Comparison of ENCODE assay signal across 18 cellular contexts in the genomic region with DNA sequence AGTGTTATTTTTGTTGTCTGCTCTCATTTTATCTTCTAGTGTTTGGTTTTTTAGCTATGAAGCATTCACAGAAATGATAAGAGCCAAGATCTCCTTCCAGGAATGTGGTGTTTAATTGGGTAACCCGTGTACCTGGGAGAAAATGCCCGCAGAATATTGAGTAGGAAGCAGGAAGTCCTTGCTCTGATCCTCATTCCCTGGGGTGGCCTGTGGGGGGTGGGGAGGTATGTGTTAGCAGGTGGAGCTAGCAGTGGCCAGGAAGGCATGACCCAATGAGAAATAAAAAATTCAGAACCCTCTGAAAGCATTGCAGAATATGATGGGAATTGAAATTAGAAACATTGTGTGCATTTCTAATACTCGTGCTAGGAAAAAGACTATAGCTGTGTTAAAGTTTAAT.
A peak's percentile ranks its signal among the peaks of the same experiment; 100 is the strongest.
DNase-seq lines count a peak whose midpoint lies in the region; ATAC-seq and TF ChIP-seq lines count a peak whose summit lies in the region.
"Had no signal": no experiment of that assay in that cellular context is flagged by ENCODE, and none has a peak within 500 bp of the region (broad histone marks: within the 10 kb centered on the region; RNA-seq: fewer than 3 reads in every experiment).

No MANE protein-coding gene starts in this region.

- intact Hi-C loops in left lung (cut with DNase I) (no loop called here), MCF 10A (cut with micrococcal nuclease) (no loop called here)

- no peaks in the 10 kb centered on the region for H3K9me2 ChIP-seq in GM23338 (ENCODE audit: insufficient read depth)

- no peak overlapping the region for H3K27ac Mint-ChIP-seq in GM23338
- H3K27ac Mint-ChIP-seq in WTC11 = no peak overlapping the region
- H3K27ac Mint-ChIP-seq in MCF 10A (ENCODE audit: low read depth, unreplicated experiment) = no peak overlapping the region
- H3K27ac Mint-ChIP-seq: HFFc6 had no signal

- H2AFZ ChIP-seq in GM23338 = no peak overlapping the region

- H3K36me3 Mint-ChIP-seq in GM23338 (ENCODE audit: low read depth) = no peaks in the 10 kb centered on the region
- H3K36me3 Mint-ChIP-seq in WTC11 = no peaks in the 10 kb centered on the region
- no peaks in the 10 kb centered on the region for H3K36me3 Mint-ChIP-seq in MCF 10A (ENCODE audit: insufficient read depth, unreplicated experiment)

- ATAC-seq in GM23338 (peak; percentile 50; the same call in 2 of the 3 replicates), WTC11 (peak; percentile 38), left lung (peak; percentile 90)
- ATAC-seq: HCT116 had no signal

- H3K27ac ChIP-seq in GM23338 (ENCODE audit: low read depth) = no peak overlapping the region
- H3K27ac ChIP-seq in left lung = no peak overlapping the region
- H3K27ac ChIP-seq: HL-60 had no signal

- H3K79me2 ChIP-seq in GM23338 (replicated peaks; ENCODE audit: insufficient read depth) = no peaks in the 10 kb centered on the region

- H3K27me3 Mint-ChIP-seq in GM23338 (ENCODE audit: insufficient read depth, low read depth, poor library complexity) (peaks cover 11% of the 10 kb centered on the region), WTC11 (ENCODE audit: low read depth) (no peaks in the 10 kb centered on the region), MCF 10A (ENCODE audit: insufficient read depth, unreplicated experiment) (no peaks in the 10 kb centered on the region)
- H3K27me3 Mint-ChIP-seq: CD4-positive, alpha-beta memory T cell had no signal

- TF ChIP-seq CTCF in GM23338 (conservative IDR thresholded peaks at IDR 0.05; ENCODE audit: low read depth in 2 of 2) (no peak), WTC11 (IDR thresholded peaks at IDR 0.05) (no peak), left lung (IDR thresholded peaks at IDR 0.05) (no peak), MCF 10A (IDR thresholded peaks at IDR 0.05; ENCODE audit: unreplicated experiment) (no peak)

- no peaks in the 10 kb centered on the region for H3K36me3 ChIP-seq in GM23338 (ENCODE audit: insufficient read depth)
- no peaks in the 10 kb centered on the region for H3K36me3 ChIP-seq in left lung
- H3K36me3 ChIP-seq: BE2C had no signal

- no peaks in the 10 kb centered on the region for H3F3A ChIP-seq in GM23338 (replicated peaks; ENCODE audit: low read depth)

- no peaks in the 10 kb centered on the region; the same call in 2 of the 3 replicates for H3K9me3 Mint-ChIP-seq in GM23338
- no peaks in the 10 kb centered on the region for H3K9me3 Mint-ChIP-seq in WTC11
- H3K9me3 Mint-ChIP-seq in MCF 10A (ENCODE audit: unreplicated experiment) = no peaks in the 10 kb centered on the region
- H3K9me3 Mint-ChIP-seq: CD4-positive, alpha-beta memory T cell; HFFc6 had no signal

- POLR2A ChIA-PET in WTC11 (lab: Charles Lee) = interaction anchor here (1.3 kb wide), 1 partner anchor 24 kb away, joined by 3 read pairs; no protein-coding TSS in a partner anchor
- POLR2A ChIA-PET in MCF 10A (lab: Yijun Ruan, JAX) = no interaction called here

- no TSS peak for BruUV-seq in MCF 10A (replicated peaks; lab: Mats Ljungman, UMichigan)

- H3K4me1 ChIP-seq in GM23338 (ENCODE audit: insufficient read depth) (peaks cover 12% of the 10 kb centered on the region), left lung (no peaks in the 10 kb centered on the region)
- H3K4me1 ChIP-seq: BE2C had no signal

- H3K4me1 Mint-ChIP-seq in GM23338 (peaks cover 19% of the 10 kb centered on the region), WTC11 (peaks cover 31% of the 10 kb centered on the region), MCF 10A (ENCODE audit: insufficient read depth, unreplicated experiment) (peaks cover 5% of the 10 kb centered on the region)

- no peak overlapping the region for H3K4me3 Mint-ChIP-seq in GM23338
- H3K4me3 Mint-ChIP-seq in WTC11 = no peak overlapping the region
- no peak overlapping the region for H3K4me3 Mint-ChIP-seq in MCF 10A (ENCODE audit: unreplicated experiment)
- H3K4me3 Mint-ChIP-seq: CD4-positive, alpha-beta memory T cell; HFFc6 had no signal

- no peaks in the 10 kb centered on the region for H3K9me3 ChIP-seq in left lung
- H3K9me3 ChIP-seq: BE2C had no signal

- H3K4me3 ChIP-seq in GM23338 = no peak overlapping the region
- no peak overlapping the region for H3K4me3 ChIP-seq in left lung

- CTCF ChIA-PET in WTC11 (lab: Charles Lee) (interaction anchor here (1.0 kb wide), 1 partner anchor 56 kb away, joined by 3 read pairs; no protein-coding TSS in a partner anchor), MCF 10A (lab: Yijun Ruan, JAX) (interaction anchor here (0.6 kb wide), 1 partner anchor 584 kb away, joined by 4 read pairs; no protein-coding TSS in a partner anchor)

- DNase-seq in GM23338 (ENCODE audit: low spot score) (peak; percentile 42), WTC11 (ENCODE audit: low spot score) (no peak), left lung (peak in 1 of 2 donors; percentile 44), MCF 10A (ENCODE audit: unreplicated experiment) (no peak), NCI-H1930 (lab: John Stamatoyannopoulos, UW) (no peak), NCI-H1694 (lab: John Stamatoyannopoulos, UW) (no peak), T-helper 9 cell (no peak)
- DNase-seq: BE2C; C1 segment of cervical spinal cord; CD4-positive, alpha-beta memory T cell; DMS153; DMS79; GDM1; GOT3; H7; HFFc6 had no signal

- H3K4me2 ChIP-seq in GM23338 = no peak overlapping the region

- no peaks in the 10 kb centered on the region for H4K20me1 ChIP-seq in GM23338 (replicated peaks; ENCODE audit: insufficient read depth)

- H3K27me3 ChIP-seq in GM23338 (ENCODE audit: insufficient read depth) = no peaks in the 10 kb centered on the region
- no peaks in the 10 kb centered on the region for H3K27me3 ChIP-seq in left lung
- H3K27me3 ChIP-seq: BE2C had no signal

TF ChIP-seq in GM23338, 12 proteins besides CTCF, POLR2A, EP300 and RAD21 (continues in another document):
- TF ChIP-seq NANOG (IDR thresholded peaks at IDR 0.05; ENCODE audit: borderline replicate concordance) (no peak), POLR2AphosphoS5 (IDR thresholded peaks at IDR 0.05; ENCODE audit: low read depth) (no peak), STAT1 (IDR thresholded peaks at IDR 0.05; ENCODE audit: unreplicated experiment) (no peak), EZH2 (IDR thresholded peaks at IDR 0.05; ENCODE audit: low read depth, unreplicated experiment) (no peak), CREB1 (CRISPR knock-in tag; IDR thresholded peaks at IDR 0.05; ENCODE audit: low read depth) (no peak), EZH2phosphoT487 (IDR thresholded peaks at IDR 0.05; ENCODE audit: unreplicated experiment) (no peak), ZNF114 (CRISPR knock-in tag; IDR thresholded peaks at IDR 0.05) (no peak), JUNB (IDR thresholded peaks at IDR 0.05; ENCODE audit: unreplicated experiment) (no peak)
- TF ChIP-seq, protein P1, sequence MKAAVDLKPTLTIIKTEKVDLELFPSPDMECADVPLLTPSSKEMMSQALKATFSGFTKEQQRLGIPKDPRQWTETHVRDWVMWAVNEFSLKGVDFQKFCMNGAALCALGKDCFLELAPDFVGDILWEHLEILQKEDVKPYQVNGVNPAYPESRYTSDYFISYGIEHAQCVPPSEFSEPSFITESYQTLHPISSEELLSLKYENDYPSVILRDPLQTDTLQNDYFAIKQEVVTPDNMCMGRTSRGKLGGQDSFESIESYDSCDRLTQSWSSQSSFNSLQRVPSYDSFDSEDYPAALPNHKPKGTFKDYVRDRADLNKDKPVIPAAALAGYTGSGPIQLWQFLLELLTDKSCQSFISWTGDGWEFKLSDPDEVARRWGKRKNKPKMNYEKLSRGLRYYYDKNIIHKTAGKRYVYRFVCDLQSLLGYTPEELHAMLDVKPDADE (IDR thresholded peaks at IDR 0.05) = no peak

TF ChIP-seq in WTC11, 78 proteins besides CTCF, POLR2A, EP300 and RAD21 (continues in another document):
- TF ChIP-seq EMX1 (CRISPR knock-in tag; IDR thresholded peaks at IDR 0.05) (no peak), ATF1 (CRISPR knock-in tag; IDR thresholded peaks at IDR 0.05) (no peak), TEAD1 (CRISPR knock-in tag; IDR thresholded peaks at IDR 0.05) (no peak), CREB1 (CRISPR knock-in tag; IDR thresholded peaks at IDR 0.05) (no peak), OVOL2 (CRISPR knock-in tag; IDR thresholded peaks at IDR 0.05; ENCODE audit: borderline replicate concordance) (no peak), FOXK1 (CRISPR knock-in tag; IDR thresholded peaks at IDR 0.05) (no peak), NFE2L1 (CRISPR knock-in tag; IDR thresholded peaks at IDR 0.05) (no peak)
- TF ChIP-seq, protein P2, sequence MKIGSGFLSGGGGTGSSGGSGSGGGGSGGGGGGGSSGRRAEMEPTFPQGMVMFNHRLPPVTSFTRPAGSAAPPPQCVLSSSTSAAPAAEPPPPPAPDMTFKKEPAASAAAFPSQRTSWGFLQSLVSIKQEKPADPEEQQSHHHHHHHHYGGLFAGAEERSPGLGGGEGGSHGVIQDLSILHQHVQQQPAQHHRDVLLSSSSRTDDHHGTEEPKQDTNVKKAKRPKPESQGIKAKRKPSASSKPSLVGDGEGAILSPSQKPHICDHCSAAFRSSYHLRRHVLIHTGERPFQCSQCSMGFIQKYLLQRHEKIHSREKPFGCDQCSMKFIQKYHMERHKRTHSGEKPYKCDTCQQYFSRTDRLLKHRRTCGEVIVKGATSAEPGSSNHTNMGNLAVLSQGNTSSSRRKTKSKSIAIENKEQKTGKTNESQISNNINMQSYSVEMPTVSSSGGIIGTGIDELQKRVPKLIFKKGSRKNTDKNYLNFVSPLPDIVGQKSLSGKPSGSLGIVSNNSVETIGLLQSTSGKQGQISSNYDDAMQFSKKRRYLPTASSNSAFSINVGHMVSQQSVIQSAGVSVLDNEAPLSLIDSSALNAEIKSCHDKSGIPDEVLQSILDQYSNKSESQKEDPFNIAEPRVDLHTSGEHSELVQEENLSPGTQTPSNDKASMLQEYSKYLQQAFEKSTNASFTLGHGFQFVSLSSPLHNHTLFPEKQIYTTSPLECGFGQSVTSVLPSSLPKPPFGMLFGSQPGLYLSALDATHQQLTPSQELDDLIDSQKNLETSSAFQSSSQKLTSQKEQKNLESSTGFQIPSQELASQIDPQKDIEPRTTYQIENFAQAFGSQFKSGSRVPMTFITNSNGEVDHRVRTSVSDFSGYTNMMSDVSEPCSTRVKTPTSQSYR (CRISPR knock-in tag; IDR thresholded peaks at IDR 0.05) = no peak
- TF ChIP-seq, protein P3, sequence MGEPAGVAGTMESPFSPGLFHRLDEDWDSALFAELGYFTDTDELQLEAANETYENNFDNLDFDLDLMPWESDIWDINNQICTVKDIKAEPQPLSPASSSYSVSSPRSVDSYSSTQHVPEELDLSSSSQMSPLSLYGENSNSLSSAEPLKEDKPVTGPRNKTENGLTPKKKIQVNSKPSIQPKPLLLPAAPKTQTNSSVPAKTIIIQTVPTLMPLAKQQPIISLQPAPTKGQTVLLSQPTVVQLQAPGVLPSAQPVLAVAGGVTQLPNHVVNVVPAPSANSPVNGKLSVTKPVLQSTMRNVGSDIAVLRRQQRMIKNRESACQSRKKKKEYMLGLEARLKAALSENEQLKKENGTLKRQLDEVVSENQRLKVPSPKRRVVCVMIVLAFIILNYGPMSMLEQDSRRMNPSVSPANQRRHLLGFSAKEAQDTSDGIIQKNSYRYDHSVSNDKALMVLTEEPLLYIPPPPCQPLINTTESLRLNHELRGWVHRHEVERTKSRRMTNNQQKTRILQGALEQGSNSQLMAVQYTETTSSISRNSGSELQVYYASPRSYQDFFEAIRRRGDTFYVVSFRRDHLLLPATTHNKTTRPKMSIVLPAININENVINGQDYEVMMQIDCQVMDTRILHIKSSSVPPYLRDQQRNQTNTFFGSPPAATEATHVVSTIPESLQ (CRISPR knock-in tag; IDR thresholded peaks at IDR 0.05) = no peak

Comparison
In these comparisons a context has a peak if more than half of its experiments do, and no peak if none do; other contexts are left out.
1. ATAC-seq: peak in every context shown above with its lines; median percentile 90 in left lung; 50 in GM23338; 38 in WTC11.